ENCODE assay signal across 17 cellular contexts in genomic region chr10:44552716-44553115, GRCh38.
DNase-seq lines count a peak whose midpoint lies in the region; ATAC-seq and TF ChIP-seq lines count a peak whose summit lies in the region.
"Had no signal": no experiment of that assay in that cellular context is flagged by ENCODE, and none has a peak within 500 bp of the region (broad histone marks: within the 10 kb centered on the region; RNA-seq: fewer than 3 reads in every experiment).

No MANE protein-coding gene starts in this region.

- no peak overlapping the region for H3K4me3 ChIP-seq in vagina
- H3K4me3 ChIP-seq: Peyer's patch had no signal

- intact Hi-C loops in vagina (cut with DNase I) (no loop called here), cardiac septum (cut with DNase I) (no loop called here)

- DNase-seq in Ammon's horn (ENCODE audit: low spot score) (peak; percentile 66), NCI-H1694 treated with DMSO at 0.1 percent for 48 hours (lab: John Stamatoyannopoulos, UW) (peak; percentile 23), fibroblast of gingiva (ENCODE audit: low read depth) (peak; percentile 86), vagina (ENCODE audit: extremely low spot score in 2 of 2) (no peak), cardiac septum (ENCODE audit: low spot score) (no peak)
- DNase-seq in activated CD4-positive, CD25-positive, alpha-beta regulatory T cell treated with anti-CD3 and anti-CD28 coated beads, Interleukin-2, amount 50 U/mL, for 72 hours, result no peak
- DNase-seq: GOT3, HCEC 1CT, KG1, NCI-H1105, NCI-H146, NCI-H2081, NCI-H510A treated with DMSO at 0.1 percent for 48 hours, NCI-H774, Peyer's patch, T-cell had no signal

- ATAC-seq in GM18870 (IDR thresholded peaks at IDR 0.05; ENCODE audit: unreplicated experiment), result no peak
- ATAC-seq: T-cell had no signal

- TF ChIP-seq POLR2A in vagina (IDR thresholded peaks at IDR 0.05), result no peak

- H3K36me3 ChIP-seq in vagina, result no peaks in the 10 kb centered on the region
- H3K36me3 ChIP-seq: Peyer's patch had no signal

- H3K27ac ChIP-seq in vagina, result peak overlapping the region; percentile 41
- H3K27ac ChIP-seq: Peyer's patch had no signal

- H3K27me3 ChIP-seq in vagina, result no peaks in the 10 kb centered on the region
- H3K27me3 ChIP-seq: Peyer's patch had no signal

- H3K4me1 ChIP-seq in vagina, result peaks cover 4% of the 10 kb centered on the region
- H3K4me1 ChIP-seq: Peyer's patch had no signal

- H3K9me3 ChIP-seq in vagina, result no peaks in the 10 kb centered on the region
- H3K9me3 ChIP-seq: Peyer's patch had no signal

- TF ChIP-seq CTCF in vagina (IDR thresholded peaks at IDR 0.05), result no peak

Comparison
In these comparisons a context has a peak if more than half of its experiments do, and no peak if none do; other contexts are left out.
1. DNase-seq: peak in Ammon's horn (single experiment), NCI-H1694 treated with DMSO at 0.1 percent for 48 hours (single experiment) and fibroblast of gingiva (single experiment); none in vagina (0 of 2), cardiac septum (single experiment) and activated CD4-positive, CD25-positive, alpha-beta regulatory T cell treated with anti-CD3 and anti-CD28 coated beads, Interleukin-2, amount 50 U/mL, for 72 hours (single experiment).